Comparison of ENCODE assay signal across 15 cellular contexts in the genomic region with DNA sequence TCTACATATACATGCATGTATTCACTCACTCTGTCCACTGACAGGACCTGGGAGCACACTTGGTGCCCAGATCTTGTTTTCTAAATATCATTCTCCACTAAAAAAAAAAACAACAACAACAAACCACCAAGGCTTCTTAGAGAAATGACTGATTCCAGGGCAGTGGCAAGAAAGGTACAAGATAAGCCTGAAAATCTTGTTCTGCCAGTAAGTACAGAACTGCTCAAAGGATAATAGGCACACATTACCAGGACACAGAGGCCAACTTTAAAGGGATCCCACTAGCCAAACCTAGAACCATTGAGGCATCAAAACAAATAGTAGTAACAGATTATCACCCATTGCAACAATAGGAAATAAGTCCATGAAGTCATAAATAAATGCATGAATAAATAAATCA. TPM values are rescaled to one million over a fixed set of nuclear protein-coding genes. Genes with fewer than 3 reads are reported as not detected.
"Had no signal": no experiment of that assay in that cellular context is flagged by ENCODE, and none has a peak within 500 bp of the region (broad histone marks: within the 10 kb centered on the region; RNA-seq: fewer than 3 reads in every experiment).

No MANE protein-coding gene starts in this region.

- DNase-seq: activated CD4-positive, alpha-beta T cell treated with anti-CD3 and anti-CD28 coated beads, Interleukin-2, amount 50 U/mL, for 4 hours; brain microvascular endothelial cell; heart right ventricle; left lung; SHP77 treated with DMSO at 0.1 percent for 48 hours; SK-N-SH; stimulated activated CD4-positive, alpha-beta T cell treated with anti-CD3 and anti-CD28 coated beads, Interleukin-4, amount 100 ng/mL, for 1 hour had no signal

- H3K36me3 Mint-ChIP-seq: stimulated activated effector memory CD8-positive, alpha-beta T cell treated with anti-CD3 and anti-CD28 coated beads, Interleukin-12 subunit alpha, Interleukin-12 subunit beta, amount 100 ng/mL, for 72 hours had no signal

- H3K27ac Mint-ChIP-seq: nephron; stimulated activated effector memory CD8-positive, alpha-beta T cell treated with anti-CD3 and anti-CD28 coated beads, Interleukin-12 subunit alpha, Interleukin-12 subunit beta, amount 100 ng/mL, for 72 hours had no signal

- H3K4me1 Mint-ChIP-seq: nephron had no signal

- ATAC-seq: gastroesophageal sphincter; heart right ventricle; left lung; sciatic nerve; stimulated activated effector memory CD8-positive, alpha-beta T cell treated with anti-CD3 and anti-CD28 coated beads, Interleukin-12 subunit alpha, Interleukin-12 subunit beta, amount 100 ng/mL, for 72 hours had no signal

- H3K9me3 Mint-ChIP-seq: nephron; stimulated activated effector memory CD8-positive, alpha-beta T cell treated with anti-CD3 and anti-CD28 coated beads, Interleukin-12 subunit alpha, Interleukin-12 subunit beta, amount 100 ng/mL, for 72 hours had no signal

- H3K4me3 Mint-ChIP-seq: central memory CD8-positive, alpha-beta T cell; nephron; stimulated activated effector memory CD8-positive, alpha-beta T cell treated with anti-CD3 and anti-CD28 coated beads, Interleukin-12 subunit alpha, Interleukin-12 subunit beta, amount 100 ng/mL, for 72 hours had no signal

- H3K27me3 Mint-ChIP-seq: central memory CD8-positive, alpha-beta T cell had no signal

RNA-seq across cellular contexts. Expression of gene HSD11B1, which starts 10.7 kb away (rescaled TPM):
- total RNA-seq: lung microvascular endothelial cell, smooth muscle cell had no signal

RNA-seq across cellular contexts. Expression of gene TRAF3IP3, which starts 40.5 kb away (rescaled TPM):
- total RNA-seq: kidney epithelial cell, lung microvascular endothelial cell had no signal
